In genomic region chr3:168096210-168096795, GRCh38 we compare ENCODE assay signal across 8 cellular contexts. TPM values are rescaled to one million over a fixed set of nuclear protein-coding genes. Genes with fewer than 3 reads are reported as not detected.
DNase-seq lines count a peak whose midpoint lies in the region; ATAC-seq, FAIRE-seq and TF ChIP-seq lines count a peak whose summit lies in the region.

No MANE protein-coding gene starts in this region.

- H3K27ac ChIP-seq in A549 = peak overlapping the region; percentile 68 to 95
- H3K27ac ChIP-seq in colonic mucosa = peak overlapping the region; percentile 91

- H3K4me2 ChIP-seq in A549 = peak overlapping the region; percentile 71

- H3K36me3 ChIP-seq in colonic mucosa = no peaks in the 10 kb centered on the region

- no peaks in the 10 kb centered on the region for H3K9me3 ChIP-seq in A549
- no peaks in the 10 kb centered on the region for H3K9me3 ChIP-seq in colonic mucosa

- TF ChIP-seq EP300 in A549 (IDR thresholded peaks at IDR 0.05) = no peak

- H3K4me3 ChIP-seq in A549 (peak overlapping the region; percentile 76), GM12864 (ENCODE audit: low read depth, low read length) (peak overlapping the region; percentile 75), colonic mucosa (peak overlapping the region; percentile 69)

- in situ Hi-C loops in SK-MEL-5 (cut with HindIII; ENCODE audit: low pct_unique_long_range_greater_than_20kb, low sequenced_read_pairs) = no loop called here

- H3K9ac ChIP-seq in colonic mucosa (ENCODE audit: low read depth in 2 of 2, low read length in 2 of 2) = peak overlapping the region; percentile 33 to 92

- no peaks in the 10 kb centered on the region for H3K27me3 ChIP-seq in colonic mucosa

- DNase-seq in A549 (ENCODE audit: low read depth in 1 of 2, low spot score in 1 of 2) (peak; percentile 67 to 91), GM12864 (ENCODE audit: low read depth) (peak; percentile 35), NCI-H1092 treated with DMSO at 0.1 percent for 48 hours (lab: John Stamatoyannopoulos, UW) (peak; percentile 81), SK-MEL-5 (ENCODE audit: low read depth, low spot score) (peak; percentile 92), colonic mucosa (peak; percentile 76), kidney tubule cell (ENCODE audit: low spot score) (peak; percentile 91)
- peak; percentile 7 for DNase-seq in stimulated activated CD8-positive, alpha-beta memory T cell treated with anti-CD3 and anti-CD28 coated beads, Interleukin-4, amount 100 ng/mL, for 24 hours (ENCODE audit: low read depth)

- 0% methylated on average over 14 of the region's 18 CpGs for WGBS in A549 (ENCODE audit: missing lambda C conversion rate)

- FAIRE-seq in A549 (lab: Jason Lieb, UNC) = no peak

- no peak for TF ChIP-seq CTCF in A549 (IDR thresholded peaks at IDR 0.05)
- no peak for TF ChIP-seq CTCF in GM12864 (IDR thresholded peaks at IDR 0.05; ENCODE audit: low read depth, low read length, missing control alignments)
- no peak for TF ChIP-seq CTCF in colonic mucosa (IDR thresholded peaks at IDR 0.05)

- TF ChIP-seq POLR2A in A549 (IDR thresholded peaks at IDR 0.05; ENCODE audit: low read length) = peak; percentile 33; the same call in 1 of the 2 replicates

- H3K4me1 ChIP-seq in A549 = peaks cover 35% of the 10 kb centered on the region
- H3K4me1 ChIP-seq in colonic mucosa = no peaks in the 10 kb centered on the region

- intact Hi-C loops in colonic mucosa (cut with DNase I) = no loop called here

- CTCF ChIA-PET in A549 (lab: Yijun Ruan, JAX) = interaction anchor here (1.0 kb wide), 2 partner anchors 48 to 69 kb away, joined by 3 read pairs; no protein-coding TSS in a partner anchor

- POLR2A ChIA-PET in A549 (lab: Yijun Ruan, JAX) = interaction anchor here (0.7 to 1.4 kb wide), 3 partner anchors 8 to 361 kb away, joined by 3 to 4 read pairs (median 3); partner anchors contain the start of gene SERPINI1

- ATAC-seq in A549 (peak; percentile 70 to 71), HG02763 (IDR thresholded peaks at IDR 0.05; ENCODE audit: unreplicated experiment) (peak; percentile 4)

- TF ChIP-seq RAD21 in A549 (conservative IDR thresholded peaks at IDR 0.05 in 1 of 2, IDR thresholded peaks at IDR 0.05 in 1 of 2) = no peak

TF ChIP-seq in A549, 52 proteins besides CTCF, POLR2A, EP300 and RAD21:
- TF ChIP-seq NFE2L2 (conservative IDR thresholded peaks at IDR 0.05; ENCODE audit: low read length) = no peak
- TF ChIP-seq RFX5 (IDR thresholded peaks at IDR 0.05) = no peak
- peak; percentile 75 for TF ChIP-seq USF2 (IDR thresholded peaks at IDR 0.05)
- TF ChIP-seq NPAS2 (CRISPR knock-in tag; IDR thresholded peaks at IDR 0.05; ENCODE audit: borderline replicate concordance) = peak; percentile 12; the same call in 1 of the 2 replicates
- 0 out of 5 replicates have a peak, but pooled peaks have one; percentile 23 to 38 for TF ChIP-seq JUN (IDR thresholded peaks at IDR 0.05)
- TF ChIP-seq NR3C1 (IDR thresholded peaks at IDR 0.05) = no peak
- peak; percentile 42; the same call in 1 of the 2 replicates for TF ChIP-seq PHF8 (IDR thresholded peaks at IDR 0.05; ENCODE audit: borderline replicate concordance, low read depth)
- TF ChIP-seq RCOR1 (IDR thresholded peaks at IDR 0.05; ENCODE audit: low read depth, low read length) = no peak
- peak; percentile 91 for TF ChIP-seq MYC (IDR thresholded peaks at IDR 0.05; ENCODE audit: borderline replicate concordance, low read length)
- peak; percentile 97 for TF ChIP-seq MAX (IDR thresholded peaks at IDR 0.05)

RNA-seq across cellular contexts. Expression of gene GOLIM4, which starts 0.6 kb away (rescaled TPM):
- polyA plus RNA-seq in A549 (2011; rRNA removed) = 13.8 and 22.4 TPM in 2 replicates
- 11.4 and 13.9 TPM in 2 replicates for polyA plus RNA-seq in A549 (2012; cell fraction: cytosol; rRNA removed)
- polyA plus RNA-seq in A549 (2012; cell fraction: nucleus; rRNA removed) = 8.3 and 10.1 TPM in 2 replicates
- polyA plus RNA-seq in A549 (2017; fragmentation: RNase III; extraction: RNeasy Plus Mini Kit Qiagen cat#74134 plus additional on column Dnase treatment) = 23.1 to 24.1 TPM (median 23.6 TPM) in 3 replicates
- polyA minus RNA-seq in A549 (2011; rRNA and poly(A)+ RNA removed) = 15.6 and 21.0 TPM in 2 replicates
- 17.5 and 24.4 TPM in 2 replicates for total RNA-seq in SK-MEL-5 (2014; rRNA removed; shearing (Covaris generic))
- 10.0 and 12.6 TPM in 2 replicates for polyA plus RNA-seq in SK-MEL-5 (2015; cell fraction: cytosol; rRNA removed)
- 7.7 and 9.5 TPM in 2 replicates for polyA plus RNA-seq in SK-MEL-5 (2015; cell fraction: nucleus; rRNA removed)
- 10 to 100 TPM; 73.8 to 79.4 TPM for total RNA-seq in colonic mucosa

Comparison
In these comparisons a context has a peak if more than half of its experiments do, and no peak if none do; other contexts are left out.
1. Peak in every context shown above with its lines: DNase-seq, ATAC-seq, H3K4me3 ChIP-seq and H3K27ac ChIP-seq.
2. DNase-seq: peak in every context shown above with its lines; median percentile 92 in SK-MEL-5; 91 in kidney tubule cell; 81 in NCI-H1092 treated with DMSO at 0.1 percent for 48 hours; 79 in A549; 76 in colonic mucosa; 35 in GM12864; 7 in stimulated activated CD8-positive, alpha-beta memory T cell treated with anti-CD3 and anti-CD28 coated beads, Interleukin-4, amount 100 ng/mL, for 24 hours.